Comparison of ENCODE assay signal across 8 cellular contexts in the genomic region with DNA sequence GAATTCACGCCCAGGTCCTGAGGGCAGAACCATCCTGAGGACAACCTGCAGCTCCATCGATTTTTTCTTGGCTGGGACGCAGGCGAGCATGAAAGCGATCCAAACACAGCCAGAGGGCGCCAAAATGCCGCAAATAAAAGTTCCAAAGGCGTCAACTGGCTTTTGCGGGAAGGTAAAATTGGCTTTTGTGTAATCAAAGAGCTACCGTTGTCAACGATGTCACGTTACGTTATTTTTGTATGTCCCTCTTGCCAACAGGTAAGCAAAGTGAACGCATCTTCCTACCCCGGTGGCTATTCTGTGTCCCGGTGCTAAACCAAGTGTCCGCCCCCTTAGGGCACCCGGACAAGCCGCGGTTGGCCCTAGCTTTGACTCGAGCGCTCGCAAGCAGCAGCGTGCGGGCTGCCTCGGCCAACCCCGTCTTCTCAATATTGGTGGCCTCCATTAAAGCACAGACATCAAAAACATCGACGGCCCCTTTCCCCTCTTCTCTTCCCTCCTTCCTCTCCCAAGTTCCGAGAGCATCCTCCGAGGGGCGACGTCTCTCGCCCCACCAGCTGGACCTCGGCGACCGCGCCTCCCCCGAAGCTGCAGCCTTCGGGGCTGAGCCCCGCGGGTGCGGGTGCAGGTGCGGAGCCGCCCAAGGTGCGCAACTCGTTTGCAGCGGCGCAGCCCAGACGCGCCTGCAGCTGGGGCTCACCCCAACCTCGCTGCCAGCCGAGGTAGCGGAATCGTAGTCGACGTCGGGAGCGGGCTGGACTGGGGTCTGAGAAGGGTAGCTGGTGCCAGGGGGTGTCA. TPM values are rescaled to one million over a fixed set of nuclear protein-coding genes. Genes with fewer than 3 reads are reported as not detected.
DNase-seq lines count a peak whose midpoint lies in the region; ATAC-seq and TF ChIP-seq lines count a peak whose summit lies in the region.

No MANE protein-coding gene starts in this region.

- 0 out of 2 replicates have a peak, but pooled peaks cover 3% of the 10 kb centered on the region for H4K20me1 ChIP-seq in OCI-LY1 (ENCODE audit: insufficient read depth, low read length)

- peak overlapping the region; percentile 54 for H3K27ac Mint-ChIP-seq in neural crest cell (ENCODE audit: unreplicated experiment)

- H3K27me3 ChIP-seq in OCI-LY1 (ENCODE audit: insufficient read depth, low read length) (no peaks in the 10 kb centered on the region; the same call in 1 of the 2 replicates), uterus (no peaks in the 10 kb centered on the region)

- H3K79me2 ChIP-seq in OCI-LY1 (ENCODE audit: insufficient read depth, low read length), result peaks cover 38% of the 10 kb centered on the region

- H3K4me2 ChIP-seq in OCI-LY1 (ENCODE audit: low read length), result peak overlapping the region; percentile 79

- H3K27ac ChIP-seq in OCI-LY1 (ENCODE audit: low read depth, low read length, poor library complexity, severe bottlenecking), result peak overlapping the region; percentile 85
- peak overlapping the region; percentile 56 to 73 for H3K27ac ChIP-seq in uterus

- 0 out of 2 replicates have a peak overlapping the region, but pooled peaks have one; percentile 88 for H2AFZ ChIP-seq in OCI-LY1 (ENCODE audit: low read length)

- H3K4me1 Mint-ChIP-seq in neural crest cell, result peaks cover 23% of the 10 kb centered on the region

- H3K4me3 ChIP-seq in OCI-LY1 (ENCODE audit: low read depth, low read length, poor library complexity, severe bottlenecking) (peak overlapping the region; percentile 100), uterus (peak overlapping the region; percentile 60 to 64)

- H3F3A ChIP-seq in OCI-LY1 (ENCODE audit: insufficient read depth, low read length), result no peaks in the 10 kb centered on the region

- peak overlapping the region; percentile 91 for H3K4me3 Mint-ChIP-seq in neural crest cell

- in situ Hi-C loops in G401 (cut with HindIII; ENCODE audit: low sequenced_read_pairs), result no loop called here

- TF ChIP-seq POLR2A in uterus (IDR thresholded peaks at IDR 0.05), result no peak

- H3K4me1 ChIP-seq in OCI-LY1 (ENCODE audit: insufficient read depth, low read length, severe bottlenecking), result peaks cover 63% of the 10 kb centered on the region
- no peaks in the 10 kb centered on the region for H3K4me1 ChIP-seq in uterus

- TF ChIP-seq CTCF in OCI-LY1 (IDR thresholded peaks at IDR 0.05; ENCODE audit: low read length), result peak; percentile 89
- TF ChIP-seq CTCF in neural crest cell (conservative IDR thresholded peaks at IDR 0.05), result peak; percentile 90
- TF ChIP-seq CTCF in uterus (IDR thresholded peaks at IDR 0.05), result peak; percentile 73 to 81 (median 77)

- peak; percentile 92 for TF ChIP-seq RAD21 in Ishikawa (IDR thresholded peaks at IDR 0.05; ENCODE audit: low read depth)

- DNase-seq in G401 (ENCODE audit: low spot score) (peak; percentile 91), globus pallidus (ENCODE audit: low spot score) (peak; percentile 72), neural crest cell (ENCODE audit: low read depth, low spot score) (peak; percentile 81), uterus (peak; percentile 74 to 77)
- peak; percentile 29 for DNase-seq in activated naive CD4-positive, alpha-beta T cell treated with anti-CD3 and anti-CD28 coated beads, Interleukin-2, amount 50 U/mL, for 16 hours

- H3K9me2 ChIP-seq in OCI-LY1 (ENCODE audit: low read depth, low read length), result no peaks in the 10 kb centered on the region

- intact Hi-C loops in uterus (cut with DNase I; ENCODE audit: low total_unique reads), result no loop called here

- ATAC-seq in GM21825 (IDR thresholded peaks at IDR 0.05; ENCODE audit: unreplicated experiment), result peak; percentile 41

- H3K9me3 ChIP-seq in OCI-LY1 (ENCODE audit: low read length), result no peaks in the 10 kb centered on the region
- no peaks in the 10 kb centered on the region for H3K9me3 ChIP-seq in uterus

- H3K36me3 Mint-ChIP-seq in neural crest cell (ENCODE audit: low read depth), result peaks cover 3% of the 10 kb centered on the region

- peak overlapping the region; percentile 79 for H3K9ac ChIP-seq in OCI-LY1 (ENCODE audit: low read length)

- peaks cover 22% of the 10 kb centered on the region for H3K36me3 ChIP-seq in OCI-LY1 (ENCODE audit: insufficient read depth, low read length)
- no peaks in the 10 kb centered on the region for H3K36me3 ChIP-seq in uterus

- no peaks in the 10 kb centered on the region for H3K9me3 Mint-ChIP-seq in neural crest cell

- no peak for TF ChIP-seq EP300 in Ishikawa (IDR thresholded peaks at IDR 0.05; ENCODE audit: borderline replicate concordance)

- peaks cover 16% of the 10 kb centered on the region for H3K27me3 Mint-ChIP-seq in neural crest cell (ENCODE audit: low read depth)

TF ChIP-seq in Ishikawa, 13 proteins besides CTCF, POLR2A, EP300 and RAD21:
- TF ChIP-seq YY1 (IDR thresholded peaks at IDR 0.05; ENCODE audit: low read depth) (0 out of 2 replicates have a peak, but pooled peaks have one; percentile 30), TCF12 (IDR thresholded peaks at IDR 0.05; ENCODE audit: low read depth) (no peak), ZBTB7A (IDR thresholded peaks at IDR 0.05; ENCODE audit: low read depth) (no peak), EGR1 (IDR thresholded peaks at IDR 0.05) (no peak), FOXM1 (IDR thresholded peaks at IDR 0.05; ENCODE audit: borderline replicate concordance, low read depth) (no peak), NFIC (IDR thresholded peaks at IDR 0.05) (peak; percentile 45; the same call in 1 of the 2 replicates), REST (IDR thresholded peaks at IDR 0.05; ENCODE audit: low read depth) (no peak), TAF1 (IDR thresholded peaks at IDR 0.05; ENCODE audit: low read depth) (peak; percentile 30; the same call in 1 of the 2 replicates), CREB1 (IDR thresholded peaks at IDR 0.05; ENCODE audit: low read depth) (no peak), CEBPB (IDR thresholded peaks at IDR 0.05) (peak; percentile 15; the same call in 1 of the 2 replicates), TEAD4 (IDR thresholded peaks at IDR 0.05) (no peak)
- TF ChIP-seq, protein P1, sequence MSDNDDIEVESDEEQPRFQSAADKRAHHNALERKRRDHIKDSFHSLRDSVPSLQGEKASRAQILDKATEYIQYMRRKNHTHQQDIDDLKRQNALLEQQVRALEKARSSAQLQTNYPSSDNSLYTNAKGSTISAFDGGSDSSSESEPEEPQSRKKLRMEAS (IDR thresholded peaks at IDR 0.05), result peak; percentile 70
- TF ChIP-seq, protein P2, sequence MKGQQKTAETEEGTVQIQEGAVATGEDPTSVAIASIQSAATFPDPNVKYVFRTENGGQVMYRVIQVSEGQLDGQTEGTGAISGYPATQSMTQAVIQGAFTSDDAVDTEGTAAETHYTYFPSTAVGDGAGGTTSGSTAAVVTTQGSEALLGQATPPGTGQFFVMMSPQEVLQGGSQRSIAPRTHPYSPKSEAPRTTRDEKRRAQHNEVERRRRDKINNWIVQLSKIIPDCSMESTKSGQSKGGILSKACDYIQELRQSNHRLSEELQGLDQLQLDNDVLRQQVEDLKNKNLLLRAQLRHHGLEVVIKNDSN (IDR thresholded peaks at IDR 0.05), result peak; percentile 8; the same call in 1 of the 2 replicates
TF ChIP-seq in Ishikawa: peak in this region for 6.

RNA-seq across cellular contexts. Expression of gene BASP1, which starts 1.1 kb away (rescaled TPM):
- total RNA-seq in G401 (2014; rRNA removed; shearing (Covaris generic)), result not detected in 2 replicates
- total RNA-seq in neural crest cell (99.5 and 100 TPM in 2 replicates), uterus (10 to 100 TPM; 21.5 to 64.8 (median 26.7) TPM)

Comparison
In these comparisons a context has a peak if more than half of its experiments do, and no peak if none do; other contexts are left out.
1. Peak in every context shown above with its lines: DNase-seq, ATAC-seq, H3K4me3 ChIP-seq and H3K27ac ChIP-seq.
2. DNase-seq: peak in every context shown above with its lines; median percentile 91 in G401; 81 in neural crest cell; 76 in uterus; 72 in globus pallidus; 29 in activated naive CD4-positive, alpha-beta T cell treated with anti-CD3 and anti-CD28 coated beads, Interleukin-2, amount 50 U/mL, for 16 hours.
3. RNA of gene BASP1, which starts 1.1 kb away (total RNA-seq): 99.5 to 100 TPM in neural crest cell and 21.5 to 64.8 TPM in uterus; not detected in G401; every median in the first group is over 10 times any median in the second.